In the genomic region with DNA sequence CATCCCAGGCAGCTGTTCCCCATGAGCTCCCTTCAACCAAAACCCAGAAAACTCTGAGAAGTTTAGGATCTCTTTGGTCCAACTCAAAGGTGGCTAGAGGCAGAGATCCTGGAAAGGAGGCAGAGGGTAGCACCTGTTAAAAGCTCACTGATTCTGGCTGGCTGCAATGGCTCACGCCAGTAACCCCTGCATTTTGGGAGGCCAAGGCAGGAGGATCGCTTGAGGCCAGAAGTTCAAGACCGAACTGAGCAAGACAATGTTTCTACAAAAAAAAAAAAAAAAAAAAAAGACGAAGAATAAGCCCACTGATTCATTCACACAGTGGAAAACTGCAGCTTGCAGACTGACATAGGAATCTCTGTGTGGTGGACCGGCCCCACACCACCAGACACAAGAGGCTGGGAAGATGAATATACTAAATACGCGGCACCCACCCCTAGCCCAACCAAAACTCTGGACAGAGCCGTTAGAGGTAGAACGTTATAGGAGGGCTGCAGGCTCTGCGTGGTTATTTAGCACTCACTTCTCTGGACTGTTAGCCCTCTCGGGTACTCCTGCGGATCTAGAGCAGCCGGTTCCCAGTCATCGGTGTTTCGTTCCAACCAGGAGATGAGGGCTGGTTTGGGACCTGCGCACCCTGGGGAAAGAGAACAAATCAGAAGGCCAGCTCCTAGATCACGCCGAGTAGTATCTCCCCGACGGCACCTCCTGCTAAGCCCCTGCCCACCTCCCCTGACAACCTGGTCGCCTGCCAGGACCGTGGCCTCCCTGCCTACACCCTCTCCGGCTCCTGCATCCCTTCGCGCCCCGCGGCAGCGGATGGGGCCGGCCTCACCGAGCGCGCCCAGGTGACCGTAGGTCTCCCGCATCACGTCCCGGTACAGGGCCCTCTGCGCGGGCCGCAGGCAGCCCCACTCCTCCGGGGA, we compare ENCODE assay signal across 8 cellular contexts. TPM values are rescaled to one million over a fixed set of nuclear protein-coding genes. Genes with fewer than 3 reads are reported as not detected.
DNase-seq lines count a peak whose midpoint lies in the region; ATAC-seq and TF ChIP-seq lines count a peak whose summit lies in the region.

No MANE protein-coding gene starts in this region.

- peak overlapping the region; percentile 92; the same call in 1 of the 2 replicates for H2AFZ ChIP-seq in OCI-LY7 (ENCODE audit: low read length)

- H3K36me3 ChIP-seq in OCI-LY7 (ENCODE audit: insufficient read depth, low read length) (peaks cover 41% of the 10 kb centered on the region), cardiac muscle cell (peaks cover 6% of the 10 kb centered on the region), ovary (no peaks in the 10 kb centered on the region)

- peak overlapping the region; percentile 93 for H3K4me2 ChIP-seq in OCI-LY7 (ENCODE audit: low read length)

- WGBS in ovary, 3 donors, result 8 to 12% (median 10%) methylated on average over 30 to 40 of the region's 40 CpGs

- peaks cover 16% of the 10 kb centered on the region for H3K4me1 ChIP-seq in OCI-LY7 (ENCODE audit: insufficient read depth, low read length, poor library complexity, severe bottlenecking)
- H3K4me1 ChIP-seq in cardiac muscle cell (ENCODE audit: low read depth), result peaks cover 5% of the 10 kb centered on the region
- H3K4me1 ChIP-seq in ovary (ENCODE audit: insufficient read depth), result peaks cover 5% of the 10 kb centered on the region

- H3K9me3 ChIP-seq in OCI-LY7 (ENCODE audit: low read length) (no peaks in the 10 kb centered on the region), cardiac muscle cell (ENCODE audit: low read depth) (no peaks in the 10 kb centered on the region), ovary (no peaks in the 10 kb centered on the region)

- TF ChIP-seq CTCF in OCI-LY7 (conservative IDR thresholded peaks at IDR 0.05; ENCODE audit: low read length), result no peak
- no peak for TF ChIP-seq CTCF in cardiac muscle cell (IDR thresholded peaks at IDR 0.05; ENCODE audit: low read depth, low read length)
- no peak for TF ChIP-seq CTCF in ovary (IDR thresholded peaks at IDR 0.05)

- no peaks in the 10 kb centered on the region for H3K9me2 ChIP-seq in OCI-LY7 (ENCODE audit: insufficient read depth, low read length)

- POLR2A ChIA-PET in OCI-LY7 (lab: Charles Lee), result interaction anchor here (0.5 to 2.6 kb wide), 9 partner anchors 11 to 547 kb away, joined by 3 to 9 read pairs (median 4); partner anchors contain the start of genes ZNF747 and ZNF764

- H4K20me1 ChIP-seq in OCI-LY7 (ENCODE audit: insufficient read depth, low read length), result no peaks in the 10 kb centered on the region

- no TSS peak for BruUV-seq in OCI-LY7 (replicated peaks; lab: Mats Ljungman, UMichigan)

- TF ChIP-seq POLR2A in ovary (IDR thresholded peaks at IDR 0.05), result no peak

- peak overlapping the region; percentile 96 to 97 for H3K27ac Mint-ChIP-seq in activated naive CD4-positive, alpha-beta T cell treated with anti-CD3 and anti-CD28 coated beads, Interleukin-2, amount 50 U/mL, for 72 hours

- DNase-seq in NCI-H748 (lab: John Stamatoyannopoulos, UW; ENCODE audit: unreplicated experiment) (peak; percentile 47), NCI-H748 treated with DMSO at 0.1 percent for 48 hours (lab: John Stamatoyannopoulos, UW) (no peak), OCI-LY7 (ENCODE audit: low spot score) (peak; percentile 56), cardiac muscle cell (ENCODE audit: low read depth in 1 of 2, low spot score in 1 of 2) (peak; percentile 39 to 59), ovary (peak; percentile 61 to 83 (median 74)), NCI-H187 treated with DMSO at 0.1 percent for 48 hours (lab: John Stamatoyannopoulos, UW) (no peak)
- DNase-seq in activated naive CD4-positive, alpha-beta T cell treated with anti-CD3 and anti-CD28 coated beads, Interleukin-2, amount 50 U/mL, for 72 hours (ENCODE audit: low spot score in 2 of 2), result peak; percentile 64 to 69

- TF ChIP-seq EP300 in ovary (IDR thresholded peaks at IDR 0.05), result no peak

- ATAC-seq in HG02938 (IDR thresholded peaks at IDR 0.05; ENCODE audit: unreplicated experiment), result peak; percentile 21
- ATAC-seq in activated naive CD4-positive, alpha-beta T cell treated with anti-CD3 and anti-CD28 coated beads, Interleukin-2, amount 50 U/mL, for 72 hours, result peak; percentile 40 to 55

- H3K4me3 ChIP-seq in OCI-LY7 (ENCODE audit: low read depth, low read length, poor library complexity, severe bottlenecking) (peak overlapping the region; percentile 91), cardiac muscle cell (peak overlapping the region; percentile 86), ovary (peak overlapping the region; percentile 79)

- H3K9me3 Mint-ChIP-seq in activated naive CD4-positive, alpha-beta T cell treated with anti-CD3 and anti-CD28 coated beads, Interleukin-2, amount 50 U/mL, for 72 hours, result no peaks in the 10 kb centered on the region

- CTCF ChIA-PET in OCI-LY7 (lab: Charles Lee; ENCODE audit: unreplicated experiment), result no interaction called here

- peaks cover 14% of the 10 kb centered on the region; the same call in 1 of the 2 replicates for H3K79me2 ChIP-seq in OCI-LY7 (ENCODE audit: insufficient read depth, low read depth, low read length)

- H3K27me3 ChIP-seq in cardiac muscle cell (no peaks in the 10 kb centered on the region), ovary (no peaks in the 10 kb centered on the region)

- intact Hi-C loops in OCI-LY7 (cut with micrococcal nuclease; ENCODE audit: unreplicated experiment), result no loop called here
- intact Hi-C loops in ovary (cut with DNase I), result no loop called here

- H3K36me3 Mint-ChIP-seq in activated naive CD4-positive, alpha-beta T cell treated with anti-CD3 and anti-CD28 coated beads, Interleukin-2, amount 50 U/mL, for 72 hours, result peaks cover 6 to 14% of the 10 kb centered on the region in 2 donors

- H3K27ac ChIP-seq in OCI-LY7 (ENCODE audit: low read depth, low read length, poor library complexity, severe bottlenecking) (peak overlapping the region; percentile 70), cardiac muscle cell (peak overlapping the region; percentile 97), ovary (peak overlapping the region; percentile 69 to 92)

RNA-seq across cellular contexts. Expression of gene ZNF689, which starts 0.9 kb away (rescaled TPM):
- 13.1 and 15.0 TPM in 2 replicates for total RNA-seq in OCI-LY7 (2014; rRNA removed; shearing (Covaris generic))
- total RNA-seq in OCI-LY7 (2022) (15.5 and 16.7 TPM in 2 replicates), cardiac muscle cell (19.4 and 19.5 TPM in 2 replicates), ovary (10 to 100 TPM in 5 of 7 donors, 1 to 10 TPM in 2; 6.2 to 13.2 (median 11.6) TPM)
- total RNA-seq in activated naive CD4-positive, alpha-beta T cell treated with anti-CD3 and anti-CD28 coated beads, Interleukin-2, amount 50 U/mL, for 72 hours, result 10 to 100 TPM; 11.6 to 13.7 TPM
- polyA plus RNA-seq in cardiac muscle cell (11.3 and 17.9 TPM in 2 replicates), ovary (1 to 10 TPM; 6.9 to 8.8 TPM)

RNA-seq across cellular contexts. Expression of gene ZNF785, which starts 23.8 kb away (rescaled TPM):
- total RNA-seq in OCI-LY7 (2014; rRNA removed; shearing (Covaris generic)), result 6.8 and 9.3 TPM in 2 replicates
- 4.1 and 4.6 TPM in 2 replicates for total RNA-seq in OCI-LY7 (2022)
- total RNA-seq in activated naive CD4-positive, alpha-beta T cell treated with anti-CD3 and anti-CD28 coated beads, Interleukin-2, amount 50 U/mL, for 72 hours, result 10 to 100 TPM; 10.8 to 22.1 TPM
- total RNA-seq in cardiac muscle cell, result 19.3 and 25.5 TPM in 2 replicates
- polyA plus RNA-seq in cardiac muscle cell, result 12.0 and 12.9 TPM in 2 replicates
- 10 to 100 TPM in 5 of 7 donors, 1 to 10 TPM in 2; 7.0 to 29.4 (median 22.2) TPM for total RNA-seq in ovary
- 10 to 100 TPM; 11.7 to 14.8 TPM for polyA plus RNA-seq in ovary

RNA-seq across cellular contexts. Expression of gene ZNF688, which starts 37.8 kb away (rescaled TPM):
- 17.5 and 19.8 TPM in 2 replicates for total RNA-seq in OCI-LY7 (2014; rRNA removed; shearing (Covaris generic))
- 15.0 and 15.3 TPM in 2 replicates for total RNA-seq in OCI-LY7 (2022)
- total RNA-seq in activated naive CD4-positive, alpha-beta T cell treated with anti-CD3 and anti-CD28 coated beads, Interleukin-2, amount 50 U/mL, for 72 hours, result 1 to 10 TPM; 7.2 TPM
- total RNA-seq in cardiac muscle cell, result 18.3 and 22.0 TPM in 2 replicates
- polyA plus RNA-seq in cardiac muscle cell, result 12.4 and 25.0 TPM in 2 replicates
- 10 to 100 TPM; 10.4 to 31.2 (median 15.4) TPM for total RNA-seq in ovary
- polyA plus RNA-seq in ovary, result 10 to 100 TPM; 10.3 to 16.1 TPM

RNA-seq across cellular contexts. Expression of gene PRR14, which starts 41.5 kb away (rescaled TPM):
- 33.2 and 35.2 TPM in 2 replicates for total RNA-seq in OCI-LY7 (2014; rRNA removed; shearing (Covaris generic))
- total RNA-seq in OCI-LY7 (2022) (75.5 and 81.4 TPM in 2 replicates), cardiac muscle cell (30.8 and 33.7 TPM in 2 replicates), ovary (10 to 100 TPM; 20.6 to 76.2 (median 50.3) TPM)
- 100 to 1,000 TPM; 103 to 111 TPM for total RNA-seq in activated naive CD4-positive, alpha-beta T cell treated with anti-CD3 and anti-CD28 coated beads, Interleukin-2, amount 50 U/mL, for 72 hours
- polyA plus RNA-seq in cardiac muscle cell (25.0 and 28.5 TPM in 2 replicates), ovary (10 to 100 TPM; 37.1 to 52.4 TPM)

RNA-seq across cellular contexts. Expression of gene FBRS, which starts 49.0 kb away (rescaled TPM):
- 31.8 and 36.8 TPM in 2 replicates for total RNA-seq in OCI-LY7 (2014; rRNA removed; shearing (Covaris generic))
- total RNA-seq in OCI-LY7 (2022) (89.8 and 97.5 TPM in 2 replicates), cardiac muscle cell (47.0 and 55.4 TPM in 2 replicates), ovary (10 to 100 TPM; 22.5 to 75.6 (median 63.0) TPM)
- total RNA-seq in activated naive CD4-positive, alpha-beta T cell treated with anti-CD3 and anti-CD28 coated beads, Interleukin-2, amount 50 U/mL, for 72 hours, result 100 to 1,000 TPM; 104 to 117 TPM
- polyA plus RNA-seq in cardiac muscle cell (21.2 and 25.8 TPM in 2 replicates), ovary (10 to 100 TPM; 15.6 to 45.6 TPM)

Comparison
In these comparisons a context has a peak if more than half of its experiments do, and no peak if none do; other contexts are left out.
1. DNase-seq: peak in NCI-H748 (single experiment), OCI-LY7 (single experiment), activated naive CD4-positive, alpha-beta T cell treated with anti-CD3 and anti-CD28 coated beads, Interleukin-2, amount 50 U/mL, for 72 hours (2 of 2), cardiac muscle cell (2 of 2) and ovary (5 of 5); none in NCI-H748 treated with DMSO at 0.1 percent for 48 hours (single experiment) and NCI-H187 treated with DMSO at 0.1 percent for 48 hours (single experiment).
2. Peak in every context shown above with its lines, with median percentiles within 50 percentile points of each other: H3K27ac ChIP-seq and H3K4me3 ChIP-seq.